ENCODE assay signal across 8 cellular contexts in genomic region chr2:109382946-109383345, GRCh38.
DNase-seq lines count a peak whose midpoint lies in the region; ATAC-seq, FAIRE-seq and TF ChIP-seq lines count a peak whose summit lies in the region.

No MANE protein-coding gene starts in this region.

- peak; percentile 80 to 86 for ATAC-seq in lower lobe of right lung
- ATAC-seq in HG02623 (IDR thresholded peaks at IDR 0.05; ENCODE audit: unreplicated experiment): no peak
- no peak for ATAC-seq in HG02938 (IDR thresholded peaks at IDR 0.05; ENCODE audit: unreplicated experiment)

- WGBS in small intestine, 3 donors: 41 to 52% (median 47%) methylated on average over 4 of the region's 4 CpGs

- H3K9me3 ChIP-seq in lower lobe of right lung: no peaks in the 10 kb centered on the region
- H3K9me3 ChIP-seq in small intestine (ENCODE audit: control insufficient read depth, low read depth): no peaks in the 10 kb centered on the region

- FAIRE-seq in small intestine (lab: Jason Lieb, UNC): no peak

- no peaks in the 10 kb centered on the region for H3K27me3 ChIP-seq in lower lobe of right lung (ENCODE audit: low read depth)
- H3K27me3 ChIP-seq in small intestine (ENCODE audit: control insufficient read depth in 2 of 2, insufficient read depth in 2 of 2, low read length in 2 of 2): no peaks in the 10 kb centered on the region

- peak; percentile 42 for DNase-seq in AG09309 (ENCODE audit: low read depth)
- DNase-seq in M059J (ENCODE audit: low read depth): peak; percentile 81
- DNase-seq in cerebellar cortex (ENCODE audit: low spot score): peak; percentile 60
- DNase-seq in lower lobe of right lung: peak; percentile 73
- DNase-seq in HuH-7 (ENCODE audit: low spot score): no peak
- no peak for DNase-seq in small intestine

- H3K4me3 ChIP-seq in AG09309 (ENCODE audit: control insufficient read depth, low read depth, low read length): no peak overlapping the region
- H3K4me3 ChIP-seq in lower lobe of right lung: no peak overlapping the region
- no peak overlapping the region for H3K4me3 ChIP-seq in small intestine (ENCODE audit: low read depth in 1 of 2, low read length in 2 of 2)

- TF ChIP-seq CTCF in AG09309 (IDR thresholded peaks at IDR 0.05; ENCODE audit: control insufficient read depth, insufficient read depth, low read depth, low read length, missing control alignments) (no peak), lower lobe of right lung (IDR thresholded peaks at IDR 0.05) (no peak)

- H3K36me3 ChIP-seq in lower lobe of right lung: no peaks in the 10 kb centered on the region
- no peaks in the 10 kb centered on the region for H3K36me3 ChIP-seq in small intestine (ENCODE audit: control insufficient read depth in 2 of 2, insufficient read depth in 2 of 2, low read length in 2 of 2)

- intact Hi-C loops in lower lobe of right lung (cut with DNase I): no loop called here

- H3K27ac ChIP-seq in lower lobe of right lung (peak overlapping the region; percentile 8), small intestine (ENCODE audit: low read depth in 1 of 2, low read length in 1 of 2) (no peak overlapping the region)

- H3K4me1 ChIP-seq in lower lobe of right lung (peaks cover 34% of the 10 kb centered on the region), small intestine (ENCODE audit: control insufficient read depth in 2 of 2, insufficient read depth in 1 of 2, low read depth in 1 of 2, low read length in 1 of 2) (peaks cover 0 to 5% of the 10 kb centered on the region in 2 donors)

Comparison
In these comparisons a context has a peak if more than half of its experiments do, and no peak if none do; other contexts are left out.
1. DNase-seq: peak in AG09309 (single experiment), M059J (single experiment), cerebellar cortex (single experiment) and lower lobe of right lung (single experiment); none in HuH-7 (single experiment) and small intestine (single experiment).
2. ATAC-seq: peak in lower lobe of right lung (2 of 2); none in HG02623 (single experiment) and HG02938 (single experiment).